Comparison of ENCODE assay signal across 8 cellular contexts in the genomic region with DNA sequence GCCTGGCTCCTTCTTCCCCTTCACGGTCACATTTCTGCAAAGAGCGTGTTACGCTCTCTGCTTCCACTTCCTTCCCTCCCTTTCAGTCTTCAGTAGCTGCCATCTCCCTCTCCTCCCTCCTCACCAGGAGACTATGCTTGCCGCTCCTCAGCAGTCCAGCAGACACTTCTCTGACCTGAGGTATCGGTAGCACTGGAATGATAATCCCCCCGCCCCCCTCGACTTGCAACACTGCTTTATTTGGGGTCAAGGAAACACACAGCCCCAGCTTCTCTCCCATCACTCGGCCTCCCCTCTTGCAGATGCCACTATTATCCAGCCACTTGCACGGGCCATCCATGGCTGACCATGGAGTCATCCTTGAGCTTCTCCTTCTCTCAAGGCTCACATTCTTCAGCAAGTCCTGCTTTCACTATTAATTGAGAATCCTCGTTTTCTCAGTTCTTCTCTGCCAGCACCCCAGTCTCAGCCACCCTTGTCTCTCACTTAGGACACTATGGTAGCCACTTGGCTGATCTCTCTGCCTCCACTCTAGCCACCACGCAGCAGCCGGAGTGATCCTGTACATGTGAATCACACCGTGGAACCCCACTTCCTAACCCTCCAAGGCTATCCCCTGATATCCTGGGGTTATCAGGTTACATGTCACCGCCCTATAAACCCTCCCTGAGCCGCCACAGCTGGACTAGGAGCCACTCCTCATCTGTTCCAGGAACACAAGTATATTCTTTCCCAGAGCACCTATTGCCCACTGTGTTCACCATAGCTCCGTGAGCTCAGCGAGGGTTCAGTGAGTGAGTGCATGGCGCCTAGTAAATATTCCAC. TPM values are rescaled to one million over a fixed set of nuclear protein-coding genes. Genes with fewer than 3 reads are reported as not detected.
DNase-seq lines count a peak whose midpoint lies in the region; ATAC-seq and TF ChIP-seq lines count a peak whose summit lies in the region.

No MANE protein-coding gene starts in this region.

- peak overlapping the region; percentile 82 for H3K4me3 Mint-ChIP-seq in chondrocyte (ENCODE audit: unreplicated experiment)

- no peaks in the 10 kb centered on the region for H3K9me3 ChIP-seq in thyroid gland

- ATAC-seq in Right ventricle myocardium inferior (peak; percentile 53), HG03175 (IDR thresholded peaks at IDR 0.05; ENCODE audit: unreplicated experiment) (peak; percentile 19)

- H3K27ac ChIP-seq in thyroid gland, result peak overlapping the region; percentile 95 to 99 (median 98)

- H3K9me3 Mint-ChIP-seq in chondrocyte (ENCODE audit: low read depth), result no peaks in the 10 kb centered on the region

- peaks cover 42% of the 10 kb centered on the region for H3K4me1 Mint-ChIP-seq in chondrocyte (ENCODE audit: low read depth)

- 30 to 46% methylated on average over 18 of the region's 18 CpGs for WGBS in thyroid gland, 2 donors

- intact Hi-C loops in Right ventricle myocardium inferior (cut with DNase I) (loop anchor here (1.0 to 10.0 kb wide), 5 partner anchors 115 to 1135 kb away; a partner anchor contains a TSS), cardiac septum (cut with DNase I) (loop anchor here (1.0 to 5.0 kb wide), 5 partner anchors 115 to 1132 kb away; a partner anchor contains a TSS), thyroid gland (cut with DNase I) (loop anchor here (2.0 to 10.0 kb wide), 3 partner anchors 119 to 295 kb away; a partner anchor contains a TSS)

- no peaks in the 10 kb centered on the region for H3K36me3 Mint-ChIP-seq in chondrocyte (ENCODE audit: low read depth)

- TF ChIP-seq CTCF in chondrocyte (IDR thresholded peaks at IDR 0.05), result peak; percentile 4
- no peak for TF ChIP-seq CTCF in thyroid gland (IDR thresholded peaks at IDR 0.05)

- H3K36me3 ChIP-seq in thyroid gland, result no peaks in the 10 kb centered on the region

- H3K27me3 ChIP-seq in thyroid gland, result no peaks in the 10 kb centered on the region

- H3K4me3 ChIP-seq in thyroid gland (replicated peaks in 1 of 3), result peak overlapping the region in 1 of 3 donors; percentile 88

- H3K27me3 Mint-ChIP-seq in chondrocyte (ENCODE audit: low read depth), result no peaks in the 10 kb centered on the region

- DNase-seq in Right ventricle myocardium inferior (ENCODE audit: missing footprints) (peak; percentile 61), cardiac septum (ENCODE audit: low spot score) (no peak), SHP77 (lab: John Stamatoyannopoulos, UW) (peak; percentile 41 to 42), chondrocyte (ENCODE audit: low spot score) (no peak), lung microvascular endothelial cell (ENCODE audit: low read depth in 2 of 2) (peak; percentile 42 to 47), thyroid gland (peak; percentile 29 to 30), NCI-H446 (lab: John Stamatoyannopoulos, UW) (no peak)

- TF ChIP-seq POLR2A in thyroid gland (IDR thresholded peaks at IDR 0.05), result no peak

- peak overlapping the region; percentile 92 for H3K27ac Mint-ChIP-seq in chondrocyte (ENCODE audit: unreplicated experiment)

- peaks cover 13 to 31% of the 10 kb centered on the region in 2 donors for H3K4me1 ChIP-seq in thyroid gland

RNA-seq across cellular contexts. Expression of a gene that starts 1.0 kb away (rescaled TPM):
- 12.0 TPM for total RNA-seq in Right ventricle myocardium inferior
- 12.7 TPM for total RNA-seq in cardiac septum
- total RNA-seq in chondrocyte, result 14.1 to 29.0 TPM (median 15.3 TPM) in 3 replicates
- 51.6 and 56.7 TPM in 2 replicates for total RNA-seq in lung microvascular endothelial cell
- 100 to 1,000 TPM in 1 of 4 donors, 10 to 100 TPM in 3; 44.5 to 107 (median 69.4) TPM for total RNA-seq in thyroid gland

Comparison
In these comparisons a context has a peak if more than half of its experiments do, and no peak if none do; other contexts are left out.
1. DNase-seq: peak in Right ventricle myocardium inferior (single experiment), SHP77 (2 of 2), lung microvascular endothelial cell (2 of 2) and thyroid gland (2 of 2); none in cardiac septum (single experiment), chondrocyte (single experiment) and NCI-H446 (0 of 2).